8 cellular contexts compared by ENCODE assay signal in the genomic region with DNA sequence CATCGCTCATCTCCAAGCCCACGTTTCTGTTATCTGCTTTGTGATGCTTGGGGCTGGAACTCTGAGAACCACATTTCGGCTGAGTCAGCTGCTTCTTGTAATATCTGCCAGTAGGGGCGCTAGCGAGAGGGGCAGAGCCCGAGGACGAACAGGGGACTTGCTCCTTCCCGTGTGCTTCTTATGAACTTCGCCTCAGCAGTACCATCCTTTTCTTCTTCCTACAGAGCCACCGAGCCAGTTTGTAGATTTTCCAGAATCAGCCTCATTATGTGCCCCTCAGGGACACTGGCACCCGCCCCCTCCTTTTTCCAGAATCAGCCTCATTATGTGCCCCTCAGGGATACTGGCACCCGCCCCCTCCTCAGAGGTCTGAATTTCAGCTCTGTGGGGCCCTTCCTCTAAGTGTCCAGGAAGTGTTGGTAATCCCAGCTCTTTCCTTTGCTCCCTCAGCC.
DNase-seq lines count a peak whose midpoint lies in the region; ATAC-seq and TF ChIP-seq lines count a peak whose summit lies in the region.

No MANE protein-coding gene starts in this region.

- TF ChIP-seq CTCF in fibroblast of villous mesenchyme (IDR thresholded peaks at IDR 0.05; ENCODE audit: insufficient read depth, low read depth, low read length) = peak; percentile 60
- peak in 1 of 4 experiments; percentile 34 for TF ChIP-seq CTCF in prostate gland (IDR thresholded peaks at IDR 0.05)

- in situ Hi-C loops in ACHN (cut with HindIII; ENCODE audit: low pct_ligation_motif_present, low pct_unique_long_range_greater_than_20kb, low sequenced_read_pairs) = no loop called here

- intact Hi-C loops in prostate gland (cut with DNase I) = no loop called here

- DNase-seq in ACHN (peak; percentile 74), NOMO-1 (lab: John Stamatoyannopoulos, UW; ENCODE audit: unreplicated experiment in 2 of 2) (peak; percentile 42 to 48), fibroblast of villous mesenchyme (ENCODE audit: low read depth) (peak; percentile 19), prostate gland (ENCODE audit: low spot score) (peak; percentile 6)
- DNase-seq in activated CD8-positive, alpha-beta memory T cell treated with anti-CD3 and anti-CD28 coated beads, Interleukin-2, amount 50 U/mL, for 4 hours = peak; percentile 39

- H3K36me3 ChIP-seq in prostate gland = no peaks in the 10 kb centered on the region

- no peaks in the 10 kb centered on the region for H3K9me3 ChIP-seq in prostate gland

- ATAC-seq in GM18498 (IDR thresholded peaks at IDR 0.05; ENCODE audit: unreplicated experiment) (peak; percentile 79), HG02943 (IDR thresholded peaks at IDR 0.05; ENCODE audit: low read depth, unreplicated experiment) (peak; percentile 71), GM18858 (IDR thresholded peaks at IDR 0.05; ENCODE audit: unreplicated experiment) (no peak)

- no peaks in the 10 kb centered on the region for H3K27me3 ChIP-seq in prostate gland (replicated peaks; ENCODE audit: insufficient read depth)

- no peaks in the 10 kb centered on the region for H3K4me1 ChIP-seq in prostate gland (replicated peaks)

- H3K4me3 ChIP-seq in fibroblast of villous mesenchyme (ENCODE audit: low read depth, low read length) (no peak overlapping the region), prostate gland (no peak overlapping the region)

- no peak overlapping the region for H3K27ac ChIP-seq in prostate gland

- TF ChIP-seq POLR2A in prostate gland (IDR thresholded peaks at IDR 0.05) = no peak

- WGBS in prostate gland = 18% methylated on average over 12 of the region's 12 CpGs

Comparison
In these comparisons a context has a peak if more than half of its experiments do, and no peak if none do; other contexts are left out.
1. DNase-seq: peak in every context shown above with its lines; median percentile 74 in ACHN; 45 in NOMO-1; 39 in activated CD8-positive, alpha-beta memory T cell treated with anti-CD3 and anti-CD28 coated beads, Interleukin-2, amount 50 U/mL, for 4 hours; 19 in fibroblast of villous mesenchyme; 6 in prostate gland.